In the genomic region with DNA sequence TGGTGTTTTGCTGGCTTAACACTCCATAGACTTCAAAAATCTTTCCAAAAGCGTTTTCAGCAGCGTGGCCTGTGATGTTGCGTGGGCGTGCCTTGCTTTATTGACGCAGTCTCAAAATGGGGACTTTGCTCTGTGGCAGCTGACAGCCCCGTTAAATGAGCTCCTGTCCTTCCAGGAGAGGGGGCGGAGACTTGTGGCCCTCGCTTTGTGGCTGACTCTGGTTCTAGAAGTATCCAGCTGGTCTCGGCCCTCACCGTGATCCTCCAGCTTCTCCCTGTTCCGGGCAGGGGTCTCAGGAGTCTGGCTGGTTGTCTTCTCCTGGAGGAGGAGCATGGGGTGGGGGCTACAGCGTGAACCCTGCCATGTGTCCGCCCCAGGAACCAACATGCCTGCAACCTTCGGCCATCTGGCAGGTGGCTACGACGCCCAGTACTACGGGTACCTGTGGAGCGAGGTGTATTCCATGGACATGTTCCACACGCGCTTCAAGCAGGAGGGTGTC, we compare ENCODE assay signal across 19 cellular contexts. TPM values are rescaled to one million over a fixed set of nuclear protein-coding genes. Genes with fewer than 3 reads are reported as not detected.
DNase-seq lines count a peak whose midpoint lies in the region; ATAC-seq, FAIRE-seq and TF ChIP-seq lines count a peak whose summit lies in the region.
"Had no signal": no experiment of that assay in that cellular context is flagged by ENCODE, and none has a peak within 500 bp of the region (broad histone marks: within the 10 kb centered on the region; RNA-seq: fewer than 3 reads in every experiment).

No MANE protein-coding gene starts in this region.

- no peaks in the 10 kb centered on the region for H3K79me2 ChIP-seq in osteoblast (ENCODE audit: insufficient read depth, low read length)

- no peak overlapping the region for H2AFZ ChIP-seq in osteoblast (ENCODE audit: low read length)

- no peak for FAIRE-seq in frontal cortex (lab: Jason Lieb, UNC)
- FAIRE-seq: A549, GM19239 had no signal

- H3K27me3 ChIP-seq in Caco-2 (replicated peaks; ENCODE audit: control insufficient read depth, insufficient read depth, low read length) (no peaks in the 10 kb centered on the region), osteoblast (ENCODE audit: insufficient read depth, low read length) (no peaks in the 10 kb centered on the region)

- H3K4me1 Mint-ChIP-seq in Caco-2 (ENCODE audit: low read depth, unreplicated experiment): no peaks in the 10 kb centered on the region
- H3K4me1 Mint-ChIP-seq in stimulated activated effector memory CD8-positive, alpha-beta T cell treated with anti-CD3 and anti-CD28 coated beads, Interleukin-12 subunit alpha, Interleukin-12 subunit beta, amount 100 ng/mL, for 72 hours: no peaks in the 10 kb centered on the region
- H3K4me1 Mint-ChIP-seq: IgD-negative memory B cell had no signal

- POLR2A ChIA-PET in Caco-2 (lab: Charles Lee): interaction anchor here (0.6 kb wide), 1 partner anchor 1176 kb away, joined by 13 read pairs; no protein-coding TSS in a partner anchor

- no peaks in the 10 kb centered on the region for H3K9me3 Mint-ChIP-seq in Caco-2 (ENCODE audit: unreplicated experiment)
- H3K9me3 Mint-ChIP-seq in stimulated activated effector memory CD8-positive, alpha-beta T cell treated with anti-CD3 and anti-CD28 coated beads, Interleukin-12 subunit alpha, Interleukin-12 subunit beta, amount 100 ng/mL, for 72 hours: no peaks in the 10 kb centered on the region
- H3K9me3 Mint-ChIP-seq: CD4-positive, alpha-beta T cell; IgD-negative memory B cell had no signal

- no peaks in the 10 kb centered on the region for H3K27me3 Mint-ChIP-seq in Caco-2 (ENCODE audit: insufficient read depth, unreplicated experiment)
- H3K27me3 Mint-ChIP-seq: CD4-positive, alpha-beta T cell; IgD-negative memory B cell had no signal

- BruUV-seq in Caco-2 (replicated peaks; lab: Mats Ljungman, UMichigan): no TSS peak

- 0 out of 2 replicates have a peak, but pooled peaks cover 1% of the 10 kb centered on the region for H3K36me3 ChIP-seq in Caco-2 (ENCODE audit: control insufficient read depth, insufficient read depth, low read length)
- H3K36me3 ChIP-seq in osteoblast (ENCODE audit: insufficient read depth, low read length): peaks cover 24% of the 10 kb centered on the region

- no peak overlapping the region for H3K4me3 Mint-ChIP-seq in Caco-2 (ENCODE audit: unreplicated experiment)
- H3K4me3 Mint-ChIP-seq in stimulated activated effector memory CD8-positive, alpha-beta T cell treated with anti-CD3 and anti-CD28 coated beads, Interleukin-12 subunit alpha, Interleukin-12 subunit beta, amount 100 ng/mL, for 72 hours: no peak overlapping the region
- H3K4me3 Mint-ChIP-seq: CD4-positive, alpha-beta T cell; IgD-negative memory B cell had no signal

- CTCF ChIA-PET in Caco-2 (lab: Charles Lee): interaction anchor here (1.0 kb wide), 1 partner anchor 26 kb away, joined by 3 read pairs; the partner anchor contains the start of gene THOP1

- no peak overlapping the region for H3K4me2 ChIP-seq in osteoblast (ENCODE audit: insufficient read depth, low read length)
- H3K4me2 ChIP-seq: A549 had no signal

- no peak overlapping the region for H3K27ac ChIP-seq in osteoblast (ENCODE audit: low read depth, low read length)
- H3K27ac ChIP-seq: A549 had no signal

- ATAC-seq in HG03196 (IDR thresholded peaks at IDR 0.05; ENCODE audit: unreplicated experiment) (no peak), GM18909 (IDR thresholded peaks at IDR 0.05; ENCODE audit: poor library complexity, unreplicated experiment) (no peak)
- no peak for ATAC-seq in stimulated activated effector memory CD8-positive, alpha-beta T cell treated with anti-CD3 and anti-CD28 coated beads, Interleukin-12 subunit alpha, Interleukin-12 subunit beta, amount 100 ng/mL, for 72 hours
- ATAC-seq: A549, Right ventricle myocardium inferior had no signal

- peaks cover 46% of the 10 kb centered on the region for H3K36me3 Mint-ChIP-seq in Caco-2 (ENCODE audit: insufficient read depth, unreplicated experiment)
- H3K36me3 Mint-ChIP-seq in stimulated activated effector memory CD8-positive, alpha-beta T cell treated with anti-CD3 and anti-CD28 coated beads, Interleukin-12 subunit alpha, Interleukin-12 subunit beta, amount 100 ng/mL, for 72 hours: peaks cover 22% of the 10 kb centered on the region
- H3K36me3 Mint-ChIP-seq: IgD-negative memory B cell had no signal

- no peaks in the 10 kb centered on the region for H4K20me1 ChIP-seq in osteoblast (ENCODE audit: insufficient read depth, low read length)

- DNase-seq in Caco-2: peak; percentile 43 to 52
- peak; percentile 2 for DNase-seq in GM19238 (ENCODE audit: insufficient read length, low spot score)
- DNase-seq in frontal cortex (ENCODE audit: low spot score in 2 of 2): peak; percentile 27 to 51
- peak; percentile 76 for DNase-seq in osteoblast (ENCODE audit: insufficient read length, low spot score, missing footprints)
- no peak for DNase-seq in stimulated activated effector memory CD8-positive, alpha-beta T cell treated with anti-CD3 and anti-CD28 coated beads, Interleukin-12 subunit alpha, Interleukin-12 subunit beta, amount 100 ng/mL, for 72 hours (ENCODE audit: low spot score in 2 of 2)
- DNase-seq in Ammon's horn (ENCODE audit: low spot score): no peak
- DNase-seq: CD4-positive, alpha-beta T cell; DND-41; GF-D8; NCI-H1930; NCI-H2171 treated with DMSO at 0.1 percent for 48 hours; NCI-H82 had no signal

- H3K4me3 ChIP-seq in Caco-2 (ENCODE audit: low read depth, low read length): no peak overlapping the region
- no peak overlapping the region for H3K4me3 ChIP-seq in osteoblast (ENCODE audit: insufficient read depth, low read length)
- H3K4me3 ChIP-seq: A549 had no signal

- TF ChIP-seq CTCF in Caco-2 (IDR thresholded peaks at IDR 0.05; ENCODE audit: insufficient read depth in 1 of 2, low read depth in 1 of 2, low read length in 1 of 2, severe bottlenecking in 1 of 2, unreplicated experiment in 1 of 2) (no peak), osteoblast (IDR thresholded peaks at IDR 0.05; ENCODE audit: extremely low read depth, low read depth, low read length) (no peak)

- no peak overlapping the region for H3K27ac Mint-ChIP-seq in Caco-2 (ENCODE audit: unreplicated experiment)
- no peak overlapping the region for H3K27ac Mint-ChIP-seq in stimulated activated effector memory CD8-positive, alpha-beta T cell treated with anti-CD3 and anti-CD28 coated beads, Interleukin-12 subunit alpha, Interleukin-12 subunit beta, amount 100 ng/mL, for 72 hours
- H3K27ac Mint-ChIP-seq: CD4-positive, alpha-beta T cell; IgD-negative memory B cell had no signal

- H3K9me3 ChIP-seq in Caco-2 (no peaks in the 10 kb centered on the region), osteoblast (ENCODE audit: low read depth, low read length) (no peaks in the 10 kb centered on the region)
- H3K9me3 ChIP-seq: A549 had no signal

- intact Hi-C loops in Caco-2 (cut with micrococcal nuclease; ENCODE audit: unreplicated experiment): no loop called here

- peaks cover 28% of the 10 kb centered on the region for H3K4me1 ChIP-seq in Caco-2
- no peaks in the 10 kb centered on the region for H3K4me1 ChIP-seq in osteoblast (ENCODE audit: insufficient read depth, low read length)
- H3K4me1 ChIP-seq: A549 had no signal

RNA-seq across cellular contexts. Expression of gene ZNF554, which starts 8.4 kb away (rescaled TPM):
- total RNA-seq in Caco-2 (2022): 3.6 and 3.7 TPM in 2 replicates
- 18.3 TPM for total RNA-seq in frontal cortex
- total RNA-seq in osteoblast: 5.6 and 5.8 TPM in 2 replicates

RNA-seq across cellular contexts. Expression of gene THOP1, which starts 26.0 kb away (rescaled TPM):
- total RNA-seq in Caco-2 (2022) (118 and 119 TPM in 2 replicates), frontal cortex (31.4 TPM), osteoblast (45.6 and 49.5 TPM in 2 replicates)

RNA-seq across cellular contexts. Expression of gene SGTA, which starts 28.2 kb away (rescaled TPM):
- 90.1 TPM in 2 replicates for total RNA-seq in Caco-2 (2022)
- total RNA-seq in frontal cortex: 31.4 TPM
- total RNA-seq in osteoblast: 35.9 and 38.7 TPM in 2 replicates

RNA-seq across cellular contexts. Expression of gene ZNF555, which starts 30.0 kb away (rescaled TPM):
- total RNA-seq in Caco-2 (2022): 4.7 and 6.2 TPM in 2 replicates
- total RNA-seq in frontal cortex: 23.2 TPM
- total RNA-seq in osteoblast: 6.2 and 8.0 TPM in 2 replicates

RNA-seq across cellular contexts. Expression of gene ZNF556, which starts 55.9 kb away (rescaled TPM):
- total RNA-seq in Caco-2 (2022): 0.57 and 0.93 TPM in 2 replicates
- total RNA-seq in frontal cortex: under 0.01 TPM
- not detected in 2 replicates for total RNA-seq in osteoblast
- total RNA-seq: CD4-positive, alpha-beta T cell; H4; Right ventricle myocardium inferior had no signal

Comparison
In these comparisons a context has a peak if more than half of its experiments do, and no peak if none do; other contexts are left out.
1. DNase-seq: peak in Caco-2 (2 of 2), GM19238 (single experiment), frontal cortex (2 of 2) and osteoblast (single experiment); none in stimulated activated effector memory CD8-positive, alpha-beta T cell treated with anti-CD3 and anti-CD28 coated beads, Interleukin-12 subunit alpha, Interleukin-12 subunit beta, amount 100 ng/mL, for 72 hours (0 of 2) and Ammon's horn (single experiment).